In genomic region chr10:101879456-101880189, GRCh38 we compare ENCODE assay signal across 2 cellular contexts.
TF ChIP-seq lines count a peak whose summit lies in the region.

No MANE protein-coding gene starts in this region.

TF ChIP-seq in GM23338, 12 proteins besides CTCF, POLR2A, EP300 and RAD21 (continued from another document):
- no peak for TF ChIP-seq POLR2AphosphoS5 (IDR thresholded peaks at IDR 0.05; ENCODE audit: low read depth)
- TF ChIP-seq STAT1 (IDR thresholded peaks at IDR 0.05; ENCODE audit: unreplicated experiment): no peak
- TF ChIP-seq, protein P1, sequence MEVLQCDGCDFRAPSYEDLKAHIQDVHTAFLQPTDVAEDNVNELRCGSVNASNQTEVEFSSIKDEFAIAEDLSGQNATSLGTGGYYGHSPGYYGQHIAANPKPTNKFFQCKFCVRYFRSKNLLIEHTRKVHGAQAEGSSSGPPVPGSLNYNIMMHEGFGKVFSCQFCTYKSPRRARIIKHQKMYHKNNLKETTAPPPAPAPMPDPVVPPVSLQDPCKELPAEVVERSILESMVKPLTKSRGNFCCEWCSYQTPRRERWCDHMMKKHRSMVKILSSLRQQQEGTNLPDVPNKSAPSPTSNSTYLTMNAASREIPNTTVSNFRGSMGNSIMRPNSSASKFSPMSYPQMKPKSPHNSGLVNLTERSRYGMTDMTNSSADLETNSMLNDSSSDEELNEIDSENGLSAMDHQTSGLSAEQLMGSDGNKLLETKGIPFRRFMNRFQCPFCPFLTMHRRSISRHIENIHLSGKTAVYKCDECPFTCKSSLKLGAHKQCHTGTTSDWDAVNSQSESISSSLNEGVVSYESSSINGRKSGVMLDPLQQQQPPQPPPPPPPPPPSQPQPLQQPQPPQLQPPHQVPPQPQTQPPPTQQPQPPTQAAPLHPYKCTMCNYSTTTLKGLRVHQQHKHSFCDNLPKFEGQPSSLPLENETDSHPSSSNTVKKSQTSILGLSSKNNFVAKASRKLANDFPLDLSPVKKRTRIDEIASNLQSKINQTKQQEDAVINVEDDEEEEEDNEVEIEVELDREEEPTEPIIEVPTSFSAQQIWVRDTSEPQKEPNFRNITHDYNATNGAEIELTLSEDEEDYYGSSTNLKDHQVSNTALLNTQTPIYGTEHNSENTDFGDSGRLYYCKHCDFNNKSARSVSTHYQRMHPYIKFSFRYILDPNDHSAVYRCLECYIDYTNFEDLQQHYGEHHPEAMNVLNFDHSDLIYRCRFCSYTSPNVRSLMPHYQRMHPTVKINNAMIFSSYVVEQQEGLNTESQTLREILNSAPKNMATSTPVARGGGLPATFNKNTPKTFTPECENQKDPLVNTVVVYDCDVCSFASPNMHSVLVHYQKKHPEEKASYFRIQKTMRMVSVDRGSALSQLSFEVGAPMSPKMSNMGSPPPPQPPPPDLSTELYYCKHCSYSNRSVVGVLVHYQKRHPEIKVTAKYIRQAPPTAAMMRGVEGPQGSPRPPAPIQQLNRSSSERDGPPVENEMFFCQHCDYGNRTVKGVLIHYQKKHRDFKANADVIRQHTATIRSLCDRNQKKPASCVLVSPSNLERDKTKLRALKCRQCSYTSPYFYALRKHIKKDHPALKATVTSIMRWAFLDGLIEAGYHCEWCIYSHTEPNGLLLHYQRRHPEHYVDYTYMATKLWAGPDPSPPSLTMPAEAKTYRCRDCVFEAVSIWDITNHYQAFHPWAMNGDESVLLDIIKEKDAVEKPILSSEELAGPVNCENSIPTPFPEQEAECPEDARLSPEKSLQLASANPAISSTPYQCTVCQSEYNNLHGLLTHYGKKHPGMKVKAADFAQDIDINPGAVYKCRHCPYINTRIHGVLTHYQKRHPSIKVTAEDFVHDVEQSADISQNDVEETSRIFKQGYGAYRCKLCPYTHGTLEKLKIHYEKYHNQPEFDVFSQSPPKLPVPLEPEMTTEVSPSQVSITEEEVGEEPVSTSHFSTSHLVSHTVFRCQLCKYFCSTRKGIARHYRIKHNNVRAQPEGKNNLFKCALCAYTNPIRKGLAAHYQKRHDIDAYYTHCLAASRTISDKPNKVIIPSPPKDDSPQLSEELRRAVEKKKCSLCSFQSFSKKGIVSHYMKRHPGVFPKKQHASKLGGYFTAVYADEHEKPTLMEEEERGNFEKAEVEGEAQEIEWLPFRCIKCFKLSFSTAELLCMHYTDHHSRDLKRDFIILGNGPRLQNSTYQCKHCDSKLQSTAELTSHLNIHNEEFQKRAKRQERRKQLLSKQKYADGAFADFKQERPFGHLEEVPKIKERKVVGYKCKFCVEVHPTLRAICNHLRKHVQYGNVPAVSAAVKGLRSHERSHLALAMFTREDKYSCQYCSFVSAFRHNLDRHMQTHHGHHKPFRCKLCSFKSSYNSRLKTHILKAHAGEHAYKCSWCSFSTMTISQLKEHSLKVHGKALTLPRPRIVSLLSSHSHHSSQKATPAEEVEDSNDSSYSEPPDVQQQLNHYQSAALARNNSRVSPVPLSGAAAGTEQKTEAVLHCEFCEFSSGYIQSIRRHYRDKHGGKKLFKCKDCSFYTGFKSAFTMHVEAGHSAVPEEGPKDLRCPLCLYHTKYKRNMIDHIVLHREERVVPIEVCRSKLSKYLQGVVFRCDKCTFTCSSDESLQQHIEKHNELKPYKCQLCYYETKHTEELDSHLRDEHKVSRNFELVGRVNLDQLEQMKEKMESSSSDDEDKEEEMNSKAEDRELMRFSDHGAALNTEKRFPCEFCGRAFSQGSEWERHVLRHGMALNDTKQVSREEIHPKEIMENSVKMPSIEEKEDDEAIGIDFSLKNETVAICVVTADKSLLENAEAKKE (CRISPR knock-in tag; IDR thresholded peaks at IDR 0.05): no peak
- no peak for TF ChIP-seq ZNF331 (CRISPR knock-in tag; IDR thresholded peaks at IDR 0.05; ENCODE audit: low read depth)
TF ChIP-seq in GM23338: peak in this region for 0.

TF ChIP-seq in SK-N-SH, 30 proteins besides CTCF, POLR2A, EP300 and RAD21:
- TF ChIP-seq RFX5 (IDR thresholded peaks at IDR 0.05; ENCODE audit: low read length) (no peak), POLR2AphosphoS5 (IDR thresholded peaks at IDR 0.05; ENCODE audit: low read depth, low read length) (no peak), GABPA (IDR thresholded peaks at IDR 0.05; ENCODE audit: low read depth) (no peak), TAF1 (IDR thresholded peaks at IDR 0.05; ENCODE audit: borderline replicate concordance, low read depth, low read length) (no peak), FOSL2 (IDR thresholded peaks at IDR 0.05; ENCODE audit: borderline replicate concordance, low read depth) (no peak; the same call in 1 of the 2 replicates), RXRA (IDR thresholded peaks at IDR 0.05; ENCODE audit: borderline replicate concordance, low read depth) (no peak), MEF2A (IDR thresholded peaks at IDR 0.05; ENCODE audit: borderline replicate concordance, low read depth) (no peak), TCF12 (IDR thresholded peaks at IDR 0.05) (no peak), FOXM1 (IDR thresholded peaks at IDR 0.05; ENCODE audit: low read depth) (no peak), ELF1 (IDR thresholded peaks at IDR 0.05) (no peak), JUND (IDR thresholded peaks at IDR 0.05) (no peak), RCOR1 (IDR thresholded peaks at IDR 0.05; ENCODE audit: low read length) (no peak), TEAD4 (IDR thresholded peaks at IDR 0.05; ENCODE audit: borderline replicate concordance, insufficient read depth) (no peak), EZH2phosphoT487 (IDR thresholded peaks at IDR 0.05; ENCODE audit: borderline replicate concordance, low read depth) (no peak), SIN3A (IDR thresholded peaks at IDR 0.05; ENCODE audit: borderline replicate concordance, low read depth, low read length) (no peak), NFIC (IDR thresholded peaks at IDR 0.05; ENCODE audit: borderline replicate concordance) (no peak), SMC3 (IDR thresholded peaks at IDR 0.05; ENCODE audit: low read depth, low read length) (no peak)
- TF ChIP-seq, protein P2, sequence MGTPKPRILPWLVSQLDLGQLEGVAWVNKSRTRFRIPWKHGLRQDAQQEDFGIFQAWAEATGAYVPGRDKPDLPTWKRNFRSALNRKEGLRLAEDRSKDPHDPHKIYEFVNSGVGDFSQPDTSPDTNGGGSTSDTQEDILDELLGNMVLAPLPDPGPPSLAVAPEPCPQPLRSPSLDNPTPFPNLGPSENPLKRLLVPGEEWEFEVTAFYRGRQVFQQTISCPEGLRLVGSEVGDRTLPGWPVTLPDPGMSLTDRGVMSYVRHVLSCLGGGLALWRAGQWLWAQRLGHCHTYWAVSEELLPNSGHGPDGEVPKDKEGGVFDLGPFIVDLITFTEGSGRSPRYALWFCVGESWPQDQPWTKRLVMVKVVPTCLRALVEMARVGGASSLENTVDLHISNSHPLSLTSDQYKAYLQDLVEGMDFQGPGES (IDR thresholded peaks at IDR 0.05; ENCODE audit: low read depth, low read length): no peak
- TF ChIP-seq, protein P3, sequence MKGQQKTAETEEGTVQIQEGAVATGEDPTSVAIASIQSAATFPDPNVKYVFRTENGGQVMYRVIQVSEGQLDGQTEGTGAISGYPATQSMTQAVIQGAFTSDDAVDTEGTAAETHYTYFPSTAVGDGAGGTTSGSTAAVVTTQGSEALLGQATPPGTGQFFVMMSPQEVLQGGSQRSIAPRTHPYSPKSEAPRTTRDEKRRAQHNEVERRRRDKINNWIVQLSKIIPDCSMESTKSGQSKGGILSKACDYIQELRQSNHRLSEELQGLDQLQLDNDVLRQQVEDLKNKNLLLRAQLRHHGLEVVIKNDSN (IDR thresholded peaks at IDR 0.05; ENCODE audit: borderline replicate concordance, low read depth): no peak
- TF ChIP-seq, protein P4, sequence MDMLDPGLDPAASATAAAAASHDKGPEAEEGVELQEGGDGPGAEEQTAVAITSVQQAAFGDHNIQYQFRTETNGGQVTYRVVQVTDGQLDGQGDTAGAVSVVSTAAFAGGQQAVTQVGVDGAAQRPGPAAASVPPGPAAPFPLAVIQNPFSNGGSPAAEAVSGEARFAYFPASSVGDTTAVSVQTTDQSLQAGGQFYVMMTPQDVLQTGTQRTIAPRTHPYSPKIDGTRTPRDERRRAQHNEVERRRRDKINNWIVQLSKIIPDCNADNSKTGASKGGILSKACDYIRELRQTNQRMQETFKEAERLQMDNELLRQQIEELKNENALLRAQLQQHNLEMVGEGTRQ (IDR thresholded peaks at IDR 0.05; ENCODE audit: borderline replicate concordance, low read depth, low read length): no peak
